21 cellular contexts compared by ENCODE assay signal in the genomic region with DNA sequence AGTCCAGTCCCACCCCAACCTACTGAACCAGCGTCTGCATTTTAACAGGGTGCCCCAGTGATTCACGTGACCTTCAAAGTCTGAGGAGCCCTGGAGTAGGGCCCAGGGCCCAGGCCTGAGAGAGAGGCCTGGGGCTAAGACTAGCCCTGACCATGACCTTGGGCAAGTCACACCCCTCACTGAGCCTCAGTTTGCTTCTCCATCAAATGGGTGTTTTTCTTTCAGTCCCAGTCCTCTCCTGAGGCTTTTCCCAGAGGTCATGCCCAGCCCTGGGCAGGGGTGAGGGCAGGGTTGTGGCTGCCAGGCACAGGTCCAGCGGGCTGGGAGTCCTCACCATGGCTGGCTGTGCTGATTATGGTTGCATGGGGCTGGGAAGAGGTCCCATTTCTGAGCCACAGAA. TPM values are rescaled to one million over a fixed set of nuclear protein-coding genes. Genes with fewer than 3 reads are reported as not detected.
DNase-seq lines count a peak whose midpoint lies in the region; ATAC-seq and TF ChIP-seq lines count a peak whose summit lies in the region.
"Had no signal": no experiment of that assay in that cellular context is flagged by ENCODE, and none has a peak within 500 bp of the region (broad histone marks: within the 10 kb centered on the region; RNA-seq: fewer than 3 reads in every experiment).

No MANE protein-coding gene starts in this region.

- no peak overlapping the region for H2AFZ ChIP-seq in fibroblast of lung (ENCODE audit: low read length)

- H3K4me1 ChIP-seq in left ventricle myocardium inferior (peaks cover 20% of the 10 kb centered on the region), SJSA1 (replicated peaks) (peaks cover 48% of the 10 kb centered on the region), fibroblast of lung (ENCODE audit: control insufficient read depth, extremely low read depth, insufficient read depth, low read length) (peaks cover 25% of the 10 kb centered on the region)

- no peak overlapping the region for H3K4me3 ChIP-seq in left ventricle myocardium inferior
- no peak overlapping the region for H3K4me3 ChIP-seq in SJSA1
- no peak overlapping the region for H3K4me3 ChIP-seq in fibroblast of lung (replicated peaks in 1 of 4; ENCODE audit: control extremely low read depth in 1 of 4, insufficient read depth in 1 of 4, low read depth in 3 of 4, low read length in 4 of 4)
- H3K4me3 ChIP-seq: BLaER1 treated with 17β-estradiol and CSF1 and Interleukin-3, amounts not matched to agents 10 nM and 100 nM had no signal

- H3K36me3 ChIP-seq in left ventricle myocardium inferior: peaks cover 52% of the 10 kb centered on the region
- peaks cover 52% of the 10 kb centered on the region for H3K36me3 ChIP-seq in SJSA1
- H3K36me3 ChIP-seq in fibroblast of lung (ENCODE audit: control insufficient read depth, insufficient read depth, low read length): peaks cover 28% of the 10 kb centered on the region

- H3K4me2 ChIP-seq in fibroblast of lung (ENCODE audit: extremely low read depth, insufficient read depth, low read length): no peak overlapping the region
- H3K4me2 ChIP-seq: BLaER1 treated with 17β-estradiol and CSF1 and Interleukin-3, amounts not matched to agents 10 nM and 100 nM had no signal

- TF ChIP-seq CTCF in left ventricle myocardium inferior (IDR thresholded peaks at IDR 0.05; ENCODE audit: borderline replicate concordance) (no peak), fibroblast of lung (conservative IDR thresholded peaks at IDR 0.05 in 1 of 2, IDR thresholded peaks at IDR 0.05 in 1 of 2; ENCODE audit: low read depth in 1 of 2, low read length in 2 of 2) (no peak), omental fat pad (IDR thresholded peaks at IDR 0.05) (no peak)

- H3K27me3 ChIP-seq in left ventricle myocardium inferior (ENCODE audit: low read depth) (no peaks in the 10 kb centered on the region), SJSA1 (replicated peaks) (no peaks in the 10 kb centered on the region), fibroblast of lung (ENCODE audit: control insufficient read depth, insufficient read depth, low read length) (no peaks in the 10 kb centered on the region)
- H3K27me3 ChIP-seq: BLaER1 treated with 17β-estradiol and CSF1 and Interleukin-3, amounts not matched to agents 10 nM and 100 nM had no signal

- H3K27ac ChIP-seq in left ventricle myocardium inferior (replicated peaks) (peak overlapping the region; percentile 30), SJSA1 (0 out of 2 replicates have a peak overlapping the region, but pooled peaks have one; percentile 96), fibroblast of lung (ENCODE audit: insufficient read depth, low read length) (peak overlapping the region; percentile 96)
- H3K27ac ChIP-seq: BLaER1 treated with 17β-estradiol and CSF1 and Interleukin-3, amounts not matched to agents 10 nM and 100 nM had no signal

- ATAC-seq in Right ventricle myocardium inferior (no peak), GM18870 (IDR thresholded peaks at IDR 0.05; ENCODE audit: unreplicated experiment) (no peak), omental fat pad (ENCODE audit: low FRiP score) (no peak)

- no peaks in the 10 kb centered on the region for H4K20me1 ChIP-seq in fibroblast of lung (ENCODE audit: control insufficient read depth, extremely low read depth, insufficient read depth, low read length)

- no peak overlapping the region for H3K9ac ChIP-seq in fibroblast of lung (ENCODE audit: insufficient read depth, low read length)
- H3K9ac ChIP-seq: BLaER1 treated with 17β-estradiol and CSF1 and Interleukin-3, amounts not matched to agents 10 nM and 100 nM had no signal

- DNase-seq in left ventricle myocardium inferior (no peak), Right ventricle myocardium inferior (ENCODE audit: missing footprints) (no peak), SJSA1 (ENCODE audit: low read depth in 1 of 2, low spot score in 2 of 2) (no peak), fibroblast of lung (ENCODE audit: low read depth in 2 of 2) (no peak), Kasumi-1 (lab: John Stamatoyannopoulos, UW) (no peak), omental fat pad (ENCODE audit: low spot score) (no peak), GF-D8 (lab: John Stamatoyannopoulos, UW) (no peak)
- DNase-seq: 8988T, DMS 273 treated with DMSO at 0.1 percent for 48 hours, GDM1, MV-4-11, NCI-H1417, NCI-H187 treated with DMSO at 0.1 percent for 48 hours, NCI-H345, NCI-H69, RPMI8226 had no signal

- intact Hi-C loops in left ventricle myocardium inferior (cut with micrococcal nuclease): no loop called here
- intact Hi-C loops in Right ventricle myocardium inferior (cut with DNase I): no loop called here

- H3K79me2 ChIP-seq in fibroblast of lung (ENCODE audit: control insufficient read depth, insufficient read depth, low read length): no peaks in the 10 kb centered on the region

- H3K9me3 ChIP-seq in left ventricle myocardium inferior (replicated peaks) (no peaks in the 10 kb centered on the region), SJSA1 (replicated peaks) (no peaks in the 10 kb centered on the region), fibroblast of lung (ENCODE audit: control insufficient read depth, insufficient read depth, low read depth, low read length) (no peaks in the 10 kb centered on the region)
- H3K9me3 ChIP-seq: BLaER1 treated with 17β-estradiol and CSF1 and Interleukin-3, amounts not matched to agents 10 nM and 100 nM had no signal

RNA-seq across cellular contexts. Expression of a gene that starts 33.0 kb away (rescaled TPM):
- total RNA-seq in left ventricle myocardium inferior (42.7 TPM), Right ventricle myocardium inferior (44.1 TPM), fibroblast of lung (7.7 and 11.9 TPM in 2 replicates), omental fat pad (10 to 100 TPM in 1 of 4 donors, 1 to 10 TPM in 3; 6.5 to 12.0 (median 8.9) TPM)
- total RNA-seq in SJSA1 (2014; rRNA removed; shearing (Covaris generic)): 54.7 and 60.9 TPM in 2 replicates
- polyA plus RNA-seq in fibroblast of lung: 6.6 and 11.0 TPM in 2 replicates
- 14.0 and 25.6 TPM in 2 replicates for polyA plus RNA-seq in fibroblast of lung (2012)
- 14.6 and 20.8 TPM in 2 replicates for polyA minus RNA-seq in fibroblast of lung (ENCODE audit: low replicate concordance)

RNA-seq across cellular contexts. Expression of a gene that starts 48.5 kb away (rescaled TPM):
- total RNA-seq in left ventricle myocardium inferior (not detected), Right ventricle myocardium inferior (not detected), fibroblast of lung (not detected in 2 replicates), omental fat pad (not detected)
- total RNA-seq in SJSA1 (2014; rRNA removed; shearing (Covaris generic)): not detected in 2 replicates
- not detected in 2 replicates for polyA plus RNA-seq in fibroblast of lung
- polyA plus RNA-seq in fibroblast of lung (2012): not detected in 2 replicates
- polyA minus RNA-seq in fibroblast of lung (ENCODE audit: low replicate concordance): not detected in 2 replicates
- total RNA-seq: H4, HT1080, SK-MEL-5 had no signal

Comparison
In these comparisons a context has a peak if more than half of its experiments do, and no peak if none do; other contexts are left out.
1. H3K27ac ChIP-seq: peak in every context shown above with its lines; median percentile 96 in SJSA1; 96 in fibroblast of lung; 30 in left ventricle myocardium inferior.